Comparison of ENCODE assay signal across 8 cellular contexts in the genomic region with DNA sequence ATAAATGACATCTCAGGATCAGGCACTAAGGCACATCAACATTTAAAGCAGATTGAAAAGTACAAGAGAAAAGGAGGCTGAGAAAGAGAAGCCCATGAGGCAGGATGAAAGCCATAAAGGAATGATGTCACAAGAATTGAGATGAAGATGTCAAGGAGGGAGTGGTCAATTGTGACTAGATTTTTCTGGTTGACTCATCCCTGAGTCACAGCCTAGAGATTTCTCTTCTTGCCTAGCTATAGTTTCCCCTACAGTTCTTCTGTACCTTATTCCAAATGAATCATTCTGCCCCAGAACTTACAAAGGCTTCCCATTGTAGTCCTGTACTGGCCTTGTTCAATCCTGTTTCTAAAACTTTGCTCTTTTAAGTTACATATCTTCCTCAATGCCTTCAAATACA. TPM values are rescaled to one million over a fixed set of nuclear protein-coding genes. Genes with fewer than 3 reads are reported as not detected.
DNase-seq lines count a peak whose midpoint lies in the region; ATAC-seq and TF ChIP-seq lines count a peak whose summit lies in the region.

No MANE protein-coding gene starts in this region.

- no peak overlapping the region for H3K4ac ChIP-seq in mesenchymal stem cell (ENCODE audit: low read depth in 1 of 2, low read length in 2 of 2)

- H3K27ac ChIP-seq in mesenchymal stem cell (ENCODE audit: low read length, poor library complexity, severe bottlenecking) (peak overlapping the region; percentile 10), Peyer's patch (no peak overlapping the region)

- peak overlapping the region; percentile 22 for H3K4me3 Mint-ChIP-seq in activated T-cell treated with anti-CD3 and anti-CD28 coated beads, Interleukin-2, amount 50 U/mL, for 4 hours

- H3K14ac ChIP-seq in mesenchymal stem cell (ENCODE audit: low read length in 2 of 2): no peak overlapping the region

- H4K91ac ChIP-seq in mesenchymal stem cell (ENCODE audit: low read length): no peak overlapping the region

- H2BK5ac ChIP-seq in mesenchymal stem cell (ENCODE audit: low read depth, low read length, poor library complexity, severe bottlenecking): no peak overlapping the region

- H3K4me1 Mint-ChIP-seq in activated T-cell treated with anti-CD3 and anti-CD28 coated beads, Interleukin-2, amount 50 U/mL, for 4 hours (ENCODE audit: low read depth): peaks cover 43% of the 10 kb centered on the region

- peak overlapping the region; percentile 99 for H3K9ac ChIP-seq in mesenchymal stem cell (ENCODE audit: low read length)

- H2AFZ ChIP-seq in mesenchymal stem cell (ENCODE audit: low read depth, low read length): no peak overlapping the region

- H3K27me3 Mint-ChIP-seq in activated T-cell treated with anti-CD3 and anti-CD28 coated beads, Interleukin-2, amount 50 U/mL, for 4 hours (ENCODE audit: low read depth): peaks cover 2% of the 10 kb centered on the region

- H3K9me3 Mint-ChIP-seq in activated T-cell treated with anti-CD3 and anti-CD28 coated beads, Interleukin-2, amount 50 U/mL, for 4 hours: no peaks in the 10 kb centered on the region

- peaks cover 2% of the 10 kb centered on the region for H3K79me1 ChIP-seq in mesenchymal stem cell (replicated peaks; ENCODE audit: low read length, poor library complexity, severe bottlenecking)

- no peak overlapping the region for H3K23ac ChIP-seq in mesenchymal stem cell (ENCODE audit: low read length in 2 of 2)

- no peak overlapping the region for H2BK120ac ChIP-seq in mesenchymal stem cell (ENCODE audit: low read depth, low read length)

- H3K4me1 ChIP-seq in mesenchymal stem cell (ENCODE audit: control insufficient read depth, insufficient read depth, low read depth, low read length) (no peaks in the 10 kb centered on the region), Peyer's patch (no peaks in the 10 kb centered on the region)

- H2AK5ac ChIP-seq in mesenchymal stem cell (ENCODE audit: low read length, severe bottlenecking): no peak overlapping the region

- H3K27me3 ChIP-seq in mesenchymal stem cell (ENCODE audit: control insufficient read depth in 1 of 2, insufficient read depth in 1 of 2, low read length in 2 of 2) (no peaks in the 10 kb centered on the region), Peyer's patch (no peaks in the 10 kb centered on the region)

- H3K36me3 ChIP-seq in mesenchymal stem cell (ENCODE audit: control insufficient read depth in 1 of 2, insufficient read depth in 2 of 2, low read depth in 1 of 2, low read length in 2 of 2): no peaks in the 10 kb centered on the region
- H3K36me3 ChIP-seq in Peyer's patch: no peaks in the 10 kb centered on the region

- no peak for TF ChIP-seq POLR2A in Peyer's patch (IDR thresholded peaks at IDR 0.05)

- no peak overlapping the region for H4K8ac ChIP-seq in mesenchymal stem cell (ENCODE audit: low read length)

- no peak overlapping the region for H3K4me2 ChIP-seq in mesenchymal stem cell (ENCODE audit: low read length, poor library complexity, severe bottlenecking)

- no peak for TF ChIP-seq CTCF in AG10803 (conservative IDR thresholded peaks at IDR 0.05; ENCODE audit: low read length)
- TF ChIP-seq CTCF in Peyer's patch (IDR thresholded peaks at IDR 0.05): no peak

- H2BK15ac ChIP-seq in mesenchymal stem cell (ENCODE audit: low read depth, poor library complexity, severe bottlenecking): no peak overlapping the region

- ATAC-seq in HG03442 (IDR thresholded peaks at IDR 0.05; ENCODE audit: unreplicated experiment) (peak; percentile 26), GM21619 (IDR thresholded peaks at IDR 0.05; ENCODE audit: unreplicated experiment) (no peak)
- ATAC-seq in activated T-cell treated with anti-CD3 and anti-CD28 coated beads, Interleukin-2, amount 50 U/mL, for 4 hours: peak; percentile 43 to 47

- H2BK12ac ChIP-seq in mesenchymal stem cell (ENCODE audit: low read length in 2 of 2): no peak overlapping the region

- H3K9me3 ChIP-seq in mesenchymal stem cell (ENCODE audit: control insufficient read depth, low read length): no peaks in the 10 kb centered on the region
- no peaks in the 10 kb centered on the region for H3K9me3 ChIP-seq in Peyer's patch

- H3K4me3 ChIP-seq in AG10803 (ENCODE audit: low read length): no peak overlapping the region
- peak overlapping the region in 1 of 2 experiments; percentile 34 for H3K4me3 ChIP-seq in mesenchymal stem cell (ENCODE audit: insufficient read depth in 1 of 2, low read depth in 1 of 2, low read length in 2 of 2)
- H3K4me3 ChIP-seq in Peyer's patch: no peak overlapping the region

- H3K18ac ChIP-seq in mesenchymal stem cell (ENCODE audit: low read depth in 1 of 2, low read length in 2 of 2): no peak overlapping the region

- DNase-seq in AG10803 (ENCODE audit: low read depth) (peak; percentile 91), mesenchymal stem cell (peak; percentile 96), Peyer's patch (no peak), middle frontal gyrus (ENCODE audit: extremely low spot score, low spot score) (no peak), DMS79 treated with DMSO at 0.1 percent for 48 hours (lab: John Stamatoyannopoulos, UW) (no peak)
- peak; percentile 35 for DNase-seq in activated T-cell treated with anti-CD3 and anti-CD28 coated beads, Interleukin-2, amount 50 U/mL, for 4 hours

- H3K36me3 Mint-ChIP-seq in activated T-cell treated with anti-CD3 and anti-CD28 coated beads, Interleukin-2, amount 50 U/mL, for 4 hours (ENCODE audit: insufficient read depth): no peaks in the 10 kb centered on the region

RNA-seq across cellular contexts. Expression of gene USP53, which starts 3.4 kb away (rescaled TPM):
- 10 to 100 TPM; 11.8 to 12.4 (median 12.1) TPM for total RNA-seq in activated T-cell treated with anti-CD3 and anti-CD28 coated beads, Interleukin-2, amount 50 U/mL, for 4 hours
- polyA plus RNA-seq in mesenchymal stem cell (2013, experiment 1 of 2): 17.7 TPM
- polyA plus RNA-seq in mesenchymal stem cell (2013, experiment 2 of 2): 17.4 TPM
- total RNA-seq in Peyer's patch: 10 to 100 TPM; 41.5 to 75.1 (median 59.3) TPM

Comparison
In these comparisons a context has a peak if more than half of its experiments do, and no peak if none do; other contexts are left out.
1. DNase-seq: peak in AG10803 (single experiment), activated T-cell treated with anti-CD3 and anti-CD28 coated beads, Interleukin-2, amount 50 U/mL, for 4 hours (single experiment) and mesenchymal stem cell (single experiment); none in Peyer's patch (0 of 3), middle frontal gyrus (single experiment) and DMS79 treated with DMSO at 0.1 percent for 48 hours (single experiment).